8 cellular contexts compared by ENCODE assay signal in the genomic region with DNA sequence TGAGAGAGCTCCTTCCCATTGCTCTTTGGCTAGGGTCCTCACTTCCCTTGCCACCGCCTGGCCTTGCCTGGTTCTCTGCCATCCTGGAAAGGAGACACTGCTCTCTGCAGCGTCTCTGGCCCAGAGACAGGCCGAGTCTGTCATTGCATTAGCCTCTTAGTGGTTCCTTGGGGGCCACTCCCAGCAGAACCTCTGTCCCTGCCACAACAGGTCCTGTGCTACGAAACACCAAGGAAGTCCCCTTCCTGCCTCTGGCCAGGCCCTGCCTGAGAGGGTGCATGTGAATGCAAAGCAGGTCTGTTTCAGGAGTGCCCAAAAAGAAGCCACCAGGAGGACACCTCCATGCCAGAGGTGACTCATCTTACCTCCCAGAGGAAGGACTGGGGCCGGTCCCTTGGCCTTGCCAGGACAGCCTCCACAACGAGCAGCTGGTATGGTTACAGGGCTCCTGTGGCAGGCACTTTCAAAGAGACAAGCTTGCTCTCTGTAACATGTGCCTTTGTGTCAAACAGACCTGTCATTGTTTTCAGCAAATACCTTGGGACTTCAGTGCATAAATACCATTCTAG. TPM values are rescaled to one million over a fixed set of nuclear protein-coding genes. Genes with fewer than 3 reads are reported as not detected.
DNase-seq lines count a peak whose midpoint lies in the region; ATAC-seq and TF ChIP-seq lines count a peak whose summit lies in the region.

No MANE protein-coding gene starts in this region.

- H3K27ac Mint-ChIP-seq in H9 = no peak overlapping the region

- no peaks in the 10 kb centered on the region; the same call in 1 of the 2 replicates for H3K27me3 Mint-ChIP-seq in H9 (ENCODE audit: low read depth)

- no peak overlapping the region for H2BK15ac ChIP-seq in H9 (ENCODE audit: low read depth, low read length)

- H3K27me3 ChIP-seq in H9 (ENCODE audit: insufficient read depth, low read length) = no peaks in the 10 kb centered on the region

- no peaks in the 10 kb centered on the region for H3K79me1 ChIP-seq in H9 (ENCODE audit: insufficient read depth, low read depth, low read length, poor library complexity, severe bottlenecking)

- no peak overlapping the region for H3K27ac ChIP-seq in H9 (ENCODE audit: insufficient read length, low read depth, low read length)

- H4K5ac ChIP-seq in H9 (ENCODE audit: insufficient read length, low read depth, low read length) = no peak overlapping the region

- H3K36me3 Mint-ChIP-seq in H9 (ENCODE audit: insufficient read depth in 1 of 3, low read depth in 3 of 3) = peaks cover 10 to 24% (median 11%) of the 10 kb centered on the region in 3 experiments; a peak in 6 of 7 replicates

- H3K18ac ChIP-seq in H9 (ENCODE audit: insufficient read length, low read depth, low read length) = no peak overlapping the region

- no peak overlapping the region for H4K91ac ChIP-seq in H9 (ENCODE audit: insufficient read length, low read depth, low read length)

- H3K9ac ChIP-seq in H9 (ENCODE audit: extremely low read depth, insufficient read length, low read length) = no peak overlapping the region

- H2AFZ ChIP-seq in H9 (ENCODE audit: low read length) = no peak overlapping the region

- no peak overlapping the region for H3K56ac ChIP-seq in H9 (ENCODE audit: insufficient read length, low read depth, low read length)

- no peak overlapping the region for H2AK5ac ChIP-seq in H9 (ENCODE audit: insufficient read length, low read length)

- no peak overlapping the region for H2BK120ac ChIP-seq in H9 (ENCODE audit: low read depth, low read length, poor library complexity, severe bottlenecking)

- H3K79me2 ChIP-seq in H9 (ENCODE audit: insufficient read depth, low read length) = no peaks in the 10 kb centered on the region

- 0 out of 2 replicates have a peak, but pooled peaks cover 2% of the 10 kb centered on the region for H3K4me1 ChIP-seq in H9 (ENCODE audit: insufficient read depth, low read length)

- no peak overlapping the region for H2BK20ac ChIP-seq in H9 (ENCODE audit: low read depth, low read length, poor library complexity, severe bottlenecking)

- H2BK12ac ChIP-seq in H9 (ENCODE audit: insufficient read length, low read depth, low read length) = no peak overlapping the region

- H4K8ac ChIP-seq in H9 (replicated peaks; ENCODE audit: insufficient read length, low read depth, low read length) = no peak overlapping the region

- H3K4me1 Mint-ChIP-seq in H9 = peaks cover 12% of the 10 kb centered on the region in 2 experiments

- peak; percentile 71 for ATAC-seq in GM18520 (IDR thresholded peaks at IDR 0.05; ENCODE audit: unreplicated experiment)
- peak; percentile 37 for ATAC-seq in HG02973 (IDR thresholded peaks at IDR 0.05; ENCODE audit: unreplicated experiment)
- peak; percentile 66 for ATAC-seq in stimulated activated naive CD8-positive, alpha-beta T cell treated with anti-CD3 and anti-CD28 coated beads, Interleukin-15, Interleukin-2, amounts not matched to agents 100 U/mL and 50 U/mL, for 24 hours
- ATAC-seq in HG03520 (IDR thresholded peaks at IDR 0.05; ENCODE audit: unreplicated experiment) = no peak

- peaks cover 8% of the 10 kb centered on the region for H3K9me3 ChIP-seq in H9 (ENCODE audit: control insufficient read depth, low read depth, low read length)

- H3K9me3 Mint-ChIP-seq in H9 = peaks cover 18 to 20% of the 10 kb centered on the region in 2 experiments

- no peak overlapping the region for H3T11ph ChIP-seq in H9 (ENCODE audit: low read length)

- no peak overlapping the region for H3K4me3 Mint-ChIP-seq in H9

- H3K4me2 ChIP-seq in H9 (ENCODE audit: insufficient read depth, insufficient read length, low read length) = no peak overlapping the region

- no peaks in the 10 kb centered on the region for H4K20me1 ChIP-seq in H9 (ENCODE audit: control insufficient read depth, insufficient read depth, insufficient read length)

- no peak overlapping the region for H3K4me3 ChIP-seq in foreskin fibroblast (ENCODE audit: low read depth in 1 of 2, low read length in 2 of 2)

- peak; percentile 68 for DNase-seq in AG20443 (ENCODE audit: low spot score)
- peak; percentile 58 for DNase-seq in RPMI7951 (ENCODE audit: low read depth)
- DNase-seq in foreskin fibroblast = peak; percentile 14 to 31
- DNase-seq in stimulated activated naive CD8-positive, alpha-beta T cell treated with anti-CD3 and anti-CD28 coated beads, Interleukin-15, Interleukin-2, amounts not matched to agents 100 U/mL and 50 U/mL, for 24 hours = peak; percentile 32
- no peak for DNase-seq in H9

- no peaks in the 10 kb centered on the region for H3K23me2 ChIP-seq in H9 (ENCODE audit: insufficient read length, low read depth, low read length, poor library complexity, severe bottlenecking)

- no peak overlapping the region for H3K4ac ChIP-seq in H9 (ENCODE audit: low read depth, low read length)

- H2BK5ac ChIP-seq in H9 (ENCODE audit: insufficient read length, low read length) = no peak overlapping the region

- H3K14ac ChIP-seq in H9 (ENCODE audit: insufficient read depth, low read length) = no peak overlapping the region

- H3K23ac ChIP-seq in H9 (ENCODE audit: insufficient read length, low read depth, low read length) = no peak overlapping the region

- no CpG with 5 or more reads among the region's 6 CpGs for whole genome bisulfite sequencing in H9 (ENCODE audit: extremely low coverage, insufficient read length, low lambda C conversion rate)

- TF ChIP-seq CTCF in foreskin fibroblast (IDR thresholded peaks at IDR 0.05; ENCODE audit: low read depth, low read length) = no peak
- TF ChIP-seq CTCF in H9 (conservative IDR thresholded peaks at IDR 0.05) = no peak

RNA-seq across cellular contexts. Expression of gene VPS26C, which starts 59.6 kb away (rescaled TPM):
- total RNA-seq in RPMI7951 (2014; rRNA removed; shearing (Covaris generic)) = 52.5 and 52.6 TPM in 2 replicates
- 54.5 and 58.0 TPM in 2 replicates for total RNA-seq in H9 (2021)
